Comparison of ENCODE assay signal across 1 cellular context in the genomic region with DNA sequence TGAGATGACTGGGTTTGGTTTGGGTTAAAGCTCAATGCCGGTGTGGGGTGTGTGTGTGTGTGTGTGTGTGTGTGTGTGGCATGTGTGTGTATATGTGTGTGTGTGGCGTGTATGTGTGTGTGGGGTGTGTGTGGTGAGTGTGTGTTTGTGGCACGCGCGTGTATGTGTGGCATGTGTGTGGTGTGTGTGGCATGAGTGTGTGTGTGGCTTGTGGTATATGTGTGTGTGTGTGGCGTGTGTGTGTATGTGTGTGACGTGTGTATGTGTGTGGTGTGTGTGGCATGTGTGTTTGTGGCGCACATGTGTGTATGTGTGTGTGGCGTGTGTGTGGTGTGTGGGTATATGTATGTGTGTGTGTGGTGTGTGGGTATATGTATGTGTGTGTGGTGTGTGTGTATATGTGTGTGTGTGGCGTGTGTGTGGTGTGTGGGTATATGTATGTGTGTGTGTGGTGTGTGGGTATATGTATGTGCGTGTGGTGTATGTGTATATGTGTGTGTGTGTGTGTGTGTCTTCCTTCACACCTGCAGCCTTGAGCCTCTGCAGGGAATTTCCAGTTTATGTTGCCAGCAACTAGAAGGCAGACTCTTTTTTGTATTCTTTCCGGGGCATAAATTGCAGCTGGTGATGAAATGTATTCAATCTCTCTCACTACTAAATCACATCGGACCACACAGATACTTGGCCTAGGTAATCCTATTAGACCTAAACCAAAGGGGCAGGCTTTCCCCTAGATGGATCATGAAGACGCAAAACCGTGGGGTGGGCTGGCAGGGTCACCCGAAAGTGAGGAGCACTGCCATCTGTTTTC.
TF ChIP-seq lines count a peak whose summit lies in the region.

No MANE protein-coding gene starts in this region.

TF ChIP-seq in HepG2, 621 proteins besides CTCF, POLR2A, EP300 and RAD21 (continues in another document):
- no peak for TF ChIP-seq ZNF121 (CRISPR knock-in tag; IDR thresholded peaks at IDR 0.05)
- no peak for TF ChIP-seq GTF3A (CRISPR knock-in tag; conservative IDR thresholded peaks at IDR 0.05)
- no peak for TF ChIP-seq ZBTB42 (CRISPR knock-in tag; IDR thresholded peaks at IDR 0.05)
- TF ChIP-seq, protein P1, sequence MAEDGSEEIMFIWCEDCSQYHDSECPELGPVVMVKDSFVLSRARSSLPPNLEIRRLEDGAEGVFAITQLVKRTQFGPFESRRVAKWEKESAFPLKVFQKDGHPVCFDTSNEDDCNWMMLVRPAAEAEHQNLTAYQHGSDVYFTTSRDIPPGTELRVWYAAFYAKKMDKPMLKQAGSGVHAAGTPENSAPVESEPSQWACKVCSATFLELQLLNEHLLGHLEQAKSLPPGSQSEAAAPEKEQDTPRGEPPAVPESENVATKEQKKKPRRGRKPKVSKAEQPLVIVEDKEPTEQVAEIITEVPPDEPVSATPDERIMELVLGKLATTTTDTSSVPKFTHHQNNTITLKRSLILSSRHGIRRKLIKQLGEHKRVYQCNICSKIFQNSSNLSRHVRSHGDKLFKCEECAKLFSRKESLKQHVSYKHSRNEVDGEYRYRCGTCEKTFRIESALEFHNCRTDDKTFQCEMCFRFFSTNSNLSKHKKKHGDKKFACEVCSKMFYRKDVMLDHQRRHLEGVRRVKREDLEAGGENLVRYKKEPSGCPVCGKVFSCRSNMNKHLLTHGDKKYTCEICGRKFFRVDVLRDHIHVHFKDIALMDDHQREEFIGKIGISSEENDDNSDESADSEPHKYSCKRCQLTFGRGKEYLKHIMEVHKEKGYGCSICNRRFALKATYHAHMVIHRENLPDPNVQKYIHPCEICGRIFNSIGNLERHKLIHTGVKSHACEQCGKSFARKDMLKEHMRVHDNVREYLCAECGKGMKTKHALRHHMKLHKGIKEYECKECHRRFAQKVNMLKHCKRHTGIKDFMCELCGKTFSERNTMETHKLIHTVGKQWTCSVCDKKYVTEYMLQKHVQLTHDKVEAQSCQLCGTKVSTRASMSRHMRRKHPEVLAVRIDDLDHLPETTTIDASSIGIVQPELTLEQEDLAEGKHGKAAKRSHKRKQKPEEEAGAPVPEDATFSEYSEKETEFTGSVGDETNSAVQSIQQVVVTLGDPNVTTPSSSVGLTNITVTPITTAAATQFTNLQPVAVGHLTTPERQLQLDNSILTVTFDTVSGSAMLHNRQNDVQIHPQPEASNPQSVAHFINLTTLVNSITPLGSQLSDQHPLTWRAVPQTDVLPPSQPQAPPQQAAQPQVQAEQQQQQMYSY (CRISPR knock-in tag; IDR thresholded peaks at IDR 0.05) = no peak
- peak; percentile 29; the same call in 1 of the 2 replicates for TF ChIP-seq CREB1 (IDR thresholded peaks at IDR 0.05)
- TF ChIP-seq CREB1 (CRISPR knock-in tag; IDR thresholded peaks at IDR 0.05) = no peak
- no peak for TF ChIP-seq SP1 (IDR thresholded peaks at IDR 0.05)
- TF ChIP-seq SP1 (CRISPR knock-in tag; IDR thresholded peaks at IDR 0.05) = no peak
- TF ChIP-seq NFYB (CRISPR knock-in tag; IDR thresholded peaks at IDR 0.05) = no peak
- TF ChIP-seq, protein P2, sequence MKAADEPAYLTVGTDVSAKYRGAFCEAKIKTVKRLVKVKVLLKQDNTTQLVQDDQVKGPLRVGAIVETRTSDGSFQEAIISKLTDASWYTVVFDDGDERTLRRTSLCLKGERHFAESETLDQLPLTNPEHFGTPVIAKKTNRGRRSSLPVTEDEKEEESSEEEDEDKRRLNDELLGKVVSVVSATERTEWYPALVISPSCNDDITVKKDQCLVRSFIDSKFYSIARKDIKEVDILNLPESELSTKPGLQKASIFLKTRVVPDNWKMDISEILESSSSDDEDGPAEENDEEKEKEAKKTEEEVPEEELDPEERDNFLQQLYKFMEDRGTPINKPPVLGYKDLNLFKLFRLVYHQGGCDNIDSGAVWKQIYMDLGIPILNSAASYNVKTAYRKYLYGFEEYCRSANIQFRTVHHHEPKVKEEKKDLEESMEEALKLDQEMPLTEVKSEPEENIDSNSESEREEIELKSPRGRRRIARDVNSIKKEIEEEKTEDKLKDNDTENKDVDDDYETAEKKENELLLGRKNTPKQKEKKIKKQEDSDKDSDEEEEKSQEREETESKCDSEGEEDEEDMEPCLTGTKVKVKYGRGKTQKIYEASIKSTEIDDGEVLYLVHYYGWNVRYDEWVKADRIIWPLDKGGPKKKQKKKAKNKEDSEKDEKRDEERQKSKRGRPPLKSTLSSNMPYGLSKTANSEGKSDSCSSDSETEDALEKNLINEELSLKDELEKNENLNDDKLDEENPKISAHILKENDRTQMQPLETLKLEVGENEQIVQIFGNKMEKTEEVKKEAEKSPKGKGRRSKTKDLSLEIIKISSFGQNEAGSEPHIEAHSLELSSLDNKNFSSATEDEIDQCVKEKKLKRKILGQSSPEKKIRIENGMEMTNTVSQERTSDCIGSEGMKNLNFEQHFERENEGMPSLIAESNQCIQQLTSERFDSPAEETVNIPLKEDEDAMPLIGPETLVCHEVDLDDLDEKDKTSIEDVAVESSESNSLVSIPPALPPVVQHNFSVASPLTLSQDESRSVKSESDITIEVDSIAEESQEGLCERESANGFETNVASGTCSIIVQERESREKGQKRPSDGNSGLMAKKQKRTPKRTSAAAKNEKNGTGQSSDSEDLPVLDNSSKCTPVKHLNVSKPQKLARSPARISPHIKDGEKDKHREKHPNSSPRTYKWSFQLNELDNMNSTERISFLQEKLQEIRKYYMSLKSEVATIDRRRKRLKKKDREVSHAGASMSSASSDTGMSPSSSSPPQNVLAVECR (CRISPR knock-in tag; IDR thresholded peaks at IDR 0.05; ENCODE audit: borderline replicate concordance) = no peak; the same call in 1 of the 2 replicates
- no peak for TF ChIP-seq LCORL (IDR thresholded peaks at IDR 0.05)
- peak; percentile 7; the same call in 1 of the 2 replicates for TF ChIP-seq LCORL (CRISPR knock-in tag; IDR thresholded peaks at IDR 0.05)
- TF ChIP-seq, protein P3, sequence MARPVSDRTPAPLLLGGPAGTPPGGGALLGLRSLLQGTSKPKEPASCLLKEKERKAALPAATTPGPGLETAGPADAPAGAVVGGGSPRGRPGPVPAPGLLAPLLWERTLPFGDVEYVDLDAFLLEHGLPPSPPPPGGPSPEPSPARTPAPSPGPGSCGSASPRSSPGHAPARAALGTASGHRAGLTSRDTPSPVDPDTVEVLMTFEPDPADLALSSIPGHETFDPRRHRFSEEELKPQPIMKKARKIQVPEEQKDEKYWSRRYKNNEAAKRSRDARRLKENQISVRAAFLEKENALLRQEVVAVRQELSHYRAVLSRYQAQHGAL (CRISPR knock-in tag; IDR thresholded peaks at IDR 0.05; ENCODE audit: not compliant biosample characterization) = no peak
- TF ChIP-seq, protein P4, sequence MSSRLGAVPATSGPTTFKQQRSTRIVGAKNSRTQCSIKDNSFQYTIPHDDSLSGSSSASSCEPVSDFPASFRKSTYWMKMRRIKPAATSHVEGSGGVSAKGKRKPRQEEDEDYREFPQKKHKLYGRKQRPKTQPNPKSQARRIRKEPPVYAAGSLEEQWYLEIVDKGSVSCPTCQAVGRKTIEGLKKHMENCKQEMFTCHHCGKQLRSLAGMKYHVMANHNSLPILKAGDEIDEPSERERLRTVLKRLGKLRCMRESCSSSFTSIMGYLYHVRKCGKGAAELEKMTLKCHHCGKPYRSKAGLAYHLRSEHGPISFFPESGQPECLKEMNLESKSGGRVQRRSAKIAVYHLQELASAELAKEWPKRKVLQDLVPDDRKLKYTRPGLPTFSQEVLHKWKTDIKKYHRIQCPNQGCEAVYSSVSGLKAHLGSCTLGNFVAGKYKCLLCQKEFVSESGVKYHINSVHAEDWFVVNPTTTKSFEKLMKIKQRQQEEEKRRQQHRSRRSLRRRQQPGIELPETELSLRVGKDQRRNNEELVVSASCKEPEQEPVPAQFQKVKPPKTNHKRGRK (CRISPR knock-in tag; IDR thresholded peaks at IDR 0.05) = no peak
- no peak for TF ChIP-seq IKZF1 (IDR thresholded peaks at IDR 0.05)
- peak; percentile 61; the same call in 1 of the 2 replicates for TF ChIP-seq HNRNPL (IDR thresholded peaks at IDR 0.05; ENCODE audit: low read depth, low read length)
- no peak for TF ChIP-seq NFRKB (IDR thresholded peaks at IDR 0.05)
- TF ChIP-seq RFX3 (CRISPR knock-in tag; IDR thresholded peaks at IDR 0.05) = no peak
- TF ChIP-seq JUN (CRISPR knock-in tag; IDR thresholded peaks at IDR 0.05) = no peak
- TF ChIP-seq, protein P5, sequence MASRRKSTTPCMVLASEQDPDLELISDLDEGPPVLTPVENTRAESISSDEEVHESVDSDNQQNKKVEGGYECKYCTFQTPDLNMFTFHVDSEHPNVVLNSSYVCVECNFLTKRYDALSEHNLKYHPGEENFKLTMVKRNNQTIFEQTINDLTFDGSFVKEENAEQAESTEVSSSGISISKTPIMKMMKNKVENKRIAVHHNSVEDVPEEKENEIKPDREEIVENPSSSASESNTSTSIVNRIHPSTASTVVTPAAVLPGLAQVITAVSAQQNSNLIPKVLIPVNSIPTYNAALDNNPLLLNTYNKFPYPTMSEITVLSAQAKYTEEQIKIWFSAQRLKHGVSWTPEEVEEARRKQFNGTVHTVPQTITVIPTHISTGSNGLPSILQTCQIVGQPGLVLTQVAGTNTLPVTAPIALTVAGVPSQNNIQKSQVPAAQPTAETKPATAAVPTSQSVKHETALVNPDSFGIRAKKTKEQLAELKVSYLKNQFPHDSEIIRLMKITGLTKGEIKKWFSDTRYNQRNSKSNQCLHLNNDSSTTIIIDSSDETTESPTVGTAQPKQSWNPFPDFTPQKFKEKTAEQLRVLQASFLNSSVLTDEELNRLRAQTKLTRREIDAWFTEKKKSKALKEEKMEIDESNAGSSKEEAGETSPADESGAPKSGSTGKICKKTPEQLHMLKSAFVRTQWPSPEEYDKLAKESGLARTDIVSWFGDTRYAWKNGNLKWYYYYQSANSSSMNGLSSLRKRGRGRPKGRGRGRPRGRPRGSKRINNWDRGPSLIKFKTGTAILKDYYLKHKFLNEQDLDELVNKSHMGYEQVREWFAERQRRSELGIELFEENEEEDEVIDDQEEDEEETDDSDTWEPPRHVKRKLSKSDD (CRISPR knock-in tag; IDR thresholded peaks at IDR 0.05; ENCODE audit: low read depth) = no peak
- no peak for TF ChIP-seq RFX5 (IDR thresholded peaks at IDR 0.05; ENCODE audit: low read depth, low read length)
- TF ChIP-seq ZNF256 (CRISPR knock-in tag; conservative IDR thresholded peaks at IDR 0.05) = no peak
- TF ChIP-seq, protein P6, sequence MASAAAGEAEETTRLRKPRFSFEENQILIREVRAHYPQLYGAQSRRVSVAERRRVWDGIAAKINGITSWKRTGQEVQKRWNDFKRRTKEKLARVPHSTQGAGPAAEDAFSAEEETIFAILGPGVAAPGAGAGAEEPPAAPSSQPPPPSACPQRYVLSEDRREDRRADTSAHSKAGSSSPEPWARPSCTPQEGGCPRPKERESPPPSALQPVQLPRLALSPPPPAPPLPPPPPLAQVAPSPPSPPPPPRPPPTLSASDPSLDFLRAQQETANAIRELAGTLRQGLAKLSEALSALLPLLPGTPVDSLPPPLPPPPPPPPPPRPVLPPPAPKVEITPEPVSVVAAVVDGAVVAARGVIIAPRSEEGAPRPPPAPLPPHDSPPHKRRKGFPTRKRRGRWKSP (CRISPR knock-in tag; IDR thresholded peaks at IDR 0.05) = no peak
- TF ChIP-seq ZNF761 (CRISPR knock-in tag; conservative IDR thresholded peaks at IDR 0.05) = no peak
- no peak for TF ChIP-seq PAWR (CRISPR knock-in tag; IDR thresholded peaks at IDR 0.05; ENCODE audit: borderline replicate concordance)
- TF ChIP-seq ATF7 (IDR thresholded peaks at IDR 0.05) = no peak
- no peak for TF ChIP-seq ATF7 (CRISPR knock-in tag; IDR thresholded peaks at IDR 0.05)
- TF ChIP-seq, protein P7, sequence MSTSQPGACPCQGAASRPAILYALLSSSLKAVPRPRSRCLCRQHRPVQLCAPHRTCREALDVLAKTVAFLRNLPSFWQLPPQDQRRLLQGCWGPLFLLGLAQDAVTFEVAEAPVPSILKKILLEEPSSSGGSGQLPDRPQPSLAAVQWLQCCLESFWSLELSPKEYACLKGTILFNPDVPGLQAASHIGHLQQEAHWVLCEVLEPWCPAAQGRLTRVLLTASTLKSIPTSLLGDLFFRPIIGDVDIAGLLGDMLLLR (CRISPR knock-in tag; IDR thresholded peaks at IDR 0.05) = no peak
- TF ChIP-seq ZNF205 (CRISPR knock-in tag; IDR thresholded peaks at IDR 0.05) = no peak
- TF ChIP-seq, protein P8, sequence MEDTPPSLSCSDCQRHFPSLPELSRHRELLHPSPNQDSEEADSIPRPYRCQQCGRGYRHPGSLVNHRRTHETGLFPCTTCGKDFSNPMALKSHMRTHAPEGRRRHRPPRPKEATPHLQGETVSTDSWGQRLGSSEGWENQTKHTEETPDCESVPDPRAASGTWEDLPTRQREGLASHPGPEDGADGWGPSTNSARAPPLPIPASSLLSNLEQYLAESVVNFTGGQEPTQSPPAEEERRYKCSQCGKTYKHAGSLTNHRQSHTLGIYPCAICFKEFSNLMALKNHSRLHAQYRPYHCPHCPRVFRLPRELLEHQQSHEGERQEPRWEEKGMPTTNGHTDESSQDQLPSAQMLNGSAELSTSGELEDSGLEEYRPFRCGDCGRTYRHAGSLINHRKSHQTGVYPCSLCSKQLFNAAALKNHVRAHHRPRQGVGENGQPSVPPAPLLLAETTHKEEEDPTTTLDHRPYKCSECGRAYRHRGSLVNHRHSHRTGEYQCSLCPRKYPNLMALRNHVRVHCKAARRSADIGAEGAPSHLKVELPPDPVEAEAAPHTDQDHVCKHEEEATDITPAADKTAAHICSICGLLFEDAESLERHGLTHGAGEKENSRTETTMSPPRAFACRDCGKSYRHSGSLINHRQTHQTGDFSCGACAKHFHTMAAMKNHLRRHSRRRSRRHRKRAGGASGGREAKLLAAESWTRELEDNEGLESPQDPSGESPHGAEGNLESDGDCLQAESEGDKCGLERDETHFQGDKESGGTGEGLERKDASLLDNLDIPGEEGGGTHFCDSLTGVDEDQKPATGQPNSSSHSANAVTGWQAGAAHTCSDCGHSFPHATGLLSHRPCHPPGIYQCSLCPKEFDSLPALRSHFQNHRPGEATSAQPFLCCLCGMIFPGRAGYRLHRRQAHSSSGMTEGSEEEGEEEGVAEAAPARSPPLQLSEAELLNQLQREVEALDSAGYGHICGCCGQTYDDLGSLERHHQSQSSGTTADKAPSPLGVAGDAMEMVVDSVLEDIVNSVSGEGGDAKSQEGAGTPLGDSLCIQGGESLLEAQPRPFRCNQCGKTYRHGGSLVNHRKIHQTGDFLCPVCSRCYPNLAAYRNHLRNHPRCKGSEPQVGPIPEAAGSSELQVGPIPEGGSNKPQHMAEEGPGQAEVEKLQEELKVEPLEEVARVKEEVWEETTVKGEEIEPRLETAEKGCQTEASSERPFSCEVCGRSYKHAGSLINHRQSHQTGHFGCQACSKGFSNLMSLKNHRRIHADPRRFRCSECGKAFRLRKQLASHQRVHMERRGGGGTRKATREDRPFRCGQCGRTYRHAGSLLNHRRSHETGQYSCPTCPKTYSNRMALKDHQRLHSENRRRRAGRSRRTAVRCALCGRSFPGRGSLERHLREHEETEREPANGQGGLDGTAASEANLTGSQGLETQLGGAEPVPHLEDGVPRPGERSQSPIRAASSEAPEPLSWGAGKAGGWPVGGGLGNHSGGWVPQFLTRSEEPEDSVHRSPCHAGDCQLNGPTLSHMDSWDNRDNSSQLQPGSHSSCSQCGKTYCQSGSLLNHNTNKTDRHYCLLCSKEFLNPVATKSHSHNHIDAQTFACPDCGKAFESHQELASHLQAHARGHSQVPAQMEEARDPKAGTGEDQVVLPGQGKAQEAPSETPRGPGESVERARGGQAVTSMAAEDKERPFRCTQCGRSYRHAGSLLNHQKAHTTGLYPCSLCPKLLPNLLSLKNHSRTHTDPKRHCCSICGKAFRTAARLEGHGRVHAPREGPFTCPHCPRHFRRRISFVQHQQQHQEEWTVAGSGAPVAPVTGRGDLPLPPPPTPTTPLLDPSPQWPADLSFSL (CRISPR knock-in tag; IDR thresholded peaks at IDR 0.05) = peak; percentile 90
- no peak for TF ChIP-seq ZNF260 (CRISPR knock-in tag; IDR thresholded peaks at IDR 0.05; ENCODE audit: borderline replicate concordance, low read depth)
- TF ChIP-seq, protein P9, sequence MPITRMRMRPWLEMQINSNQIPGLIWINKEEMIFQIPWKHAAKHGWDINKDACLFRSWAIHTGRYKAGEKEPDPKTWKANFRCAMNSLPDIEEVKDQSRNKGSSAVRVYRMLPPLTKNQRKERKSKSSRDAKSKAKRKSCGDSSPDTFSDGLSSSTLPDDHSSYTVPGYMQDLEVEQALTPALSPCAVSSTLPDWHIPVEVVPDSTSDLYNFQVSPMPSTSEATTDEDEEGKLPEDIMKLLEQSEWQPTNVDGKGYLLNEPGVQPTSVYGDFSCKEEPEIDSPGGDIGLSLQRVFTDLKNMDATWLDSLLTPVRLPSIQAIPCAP (CRISPR knock-in tag; IDR thresholded peaks at IDR 0.05; ENCODE audit: low read depth) = no peak
